ENCODE assay signal across 10 cellular contexts in the genomic region with DNA sequence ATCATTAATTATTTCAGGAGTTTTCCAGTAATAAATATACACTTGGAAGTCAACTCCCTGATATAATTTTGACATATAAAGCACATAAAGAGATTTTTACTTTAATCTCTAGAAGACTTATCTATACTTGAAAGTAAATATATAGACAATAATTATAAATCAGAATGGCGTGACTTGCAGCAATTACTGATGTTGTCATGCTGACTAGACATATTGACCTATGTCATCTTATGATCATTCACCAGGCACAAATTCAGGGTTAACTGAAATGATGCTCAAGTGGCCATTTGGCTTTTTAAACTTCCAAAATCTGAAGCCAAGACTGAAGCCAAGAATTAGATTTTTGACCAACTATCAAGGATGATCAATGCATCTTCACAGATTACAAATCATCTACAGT.
"Had no signal": no experiment of that assay in that cellular context is flagged by ENCODE, and none has a peak within 500 bp of the region (broad histone marks: within the 10 kb centered on the region; RNA-seq: fewer than 3 reads in every experiment).

No MANE protein-coding gene starts in this region.

- DNase-seq: GM23248, GOT3, HCEC 1CT, HFFc6, Karpas-422, KBM-7 had no signal

- H3K27ac Mint-ChIP-seq: H9, HFFc6 had no signal

- H3K9ac ChIP-seq: GM23248, KMS-11 had no signal

- H3K4me2 ChIP-seq: KMS-11 had no signal

- H3K4me3 Mint-ChIP-seq: H9, HFFc6 had no signal

- H2AFZ ChIP-seq: GM23248 had no signal

- H3K27ac ChIP-seq: GM23248, KMS-11 had no signal

- H3K4me3 ChIP-seq: GM23248 had no signal

- H3K9me3 Mint-ChIP-seq: H9, HFFc6 had no signal

- FAIRE-seq: H54, HTR-8/SVneo had no signal
